In the genomic region with DNA sequence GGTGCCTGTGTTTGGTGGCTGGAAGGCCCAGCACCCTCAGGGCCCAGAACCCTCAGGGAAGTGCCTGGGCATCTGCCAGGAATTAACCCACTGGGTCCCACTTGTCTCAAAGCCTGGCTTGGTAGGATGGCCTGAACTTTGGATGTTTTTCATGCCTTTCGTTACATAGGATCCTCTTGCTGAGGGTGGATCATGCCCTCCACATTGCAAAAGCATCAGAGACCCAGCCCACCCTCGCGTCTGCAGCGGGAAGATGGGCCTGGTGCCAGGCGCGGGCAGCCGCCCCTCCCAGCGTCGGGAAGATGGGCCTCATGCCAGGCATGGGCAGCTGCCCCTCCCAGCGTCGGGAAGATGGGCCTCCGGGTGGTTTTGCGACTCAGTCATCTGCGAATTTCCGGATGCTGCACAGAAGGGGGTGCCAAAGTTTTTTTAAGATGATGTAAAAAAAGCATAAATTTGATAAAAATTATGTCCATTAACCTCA, we compare ENCODE assay signal across 1 cellular context.
A peak's percentile ranks its signal among the peaks of the same experiment; 100 is the strongest.
TF ChIP-seq lines count a peak whose summit lies in the region.

No MANE protein-coding gene starts in this region.

TF ChIP-seq in SK-N-SH, 30 proteins besides CTCF, POLR2A, EP300 and RAD21 (continued from another document):
- TF ChIP-seq, protein P1, sequence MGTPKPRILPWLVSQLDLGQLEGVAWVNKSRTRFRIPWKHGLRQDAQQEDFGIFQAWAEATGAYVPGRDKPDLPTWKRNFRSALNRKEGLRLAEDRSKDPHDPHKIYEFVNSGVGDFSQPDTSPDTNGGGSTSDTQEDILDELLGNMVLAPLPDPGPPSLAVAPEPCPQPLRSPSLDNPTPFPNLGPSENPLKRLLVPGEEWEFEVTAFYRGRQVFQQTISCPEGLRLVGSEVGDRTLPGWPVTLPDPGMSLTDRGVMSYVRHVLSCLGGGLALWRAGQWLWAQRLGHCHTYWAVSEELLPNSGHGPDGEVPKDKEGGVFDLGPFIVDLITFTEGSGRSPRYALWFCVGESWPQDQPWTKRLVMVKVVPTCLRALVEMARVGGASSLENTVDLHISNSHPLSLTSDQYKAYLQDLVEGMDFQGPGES (IDR thresholded peaks at IDR 0.05; ENCODE audit: low read depth, low read length), result no peak
- no peak for TF ChIP-seq JUND (IDR thresholded peaks at IDR 0.05)
- TF ChIP-seq, protein P2, sequence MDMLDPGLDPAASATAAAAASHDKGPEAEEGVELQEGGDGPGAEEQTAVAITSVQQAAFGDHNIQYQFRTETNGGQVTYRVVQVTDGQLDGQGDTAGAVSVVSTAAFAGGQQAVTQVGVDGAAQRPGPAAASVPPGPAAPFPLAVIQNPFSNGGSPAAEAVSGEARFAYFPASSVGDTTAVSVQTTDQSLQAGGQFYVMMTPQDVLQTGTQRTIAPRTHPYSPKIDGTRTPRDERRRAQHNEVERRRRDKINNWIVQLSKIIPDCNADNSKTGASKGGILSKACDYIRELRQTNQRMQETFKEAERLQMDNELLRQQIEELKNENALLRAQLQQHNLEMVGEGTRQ (IDR thresholded peaks at IDR 0.05; ENCODE audit: borderline replicate concordance, low read depth, low read length), result 0 out of 2 replicates have a peak, but pooled peaks have one; percentile 16
- no peak; the same call in 1 of the 2 replicates for TF ChIP-seq RFX5 (IDR thresholded peaks at IDR 0.05; ENCODE audit: low read length)
- TF ChIP-seq CHD2 (IDR thresholded peaks at IDR 0.05; ENCODE audit: low read length, partially characterized antibody), result peak; percentile 88
- no peak for TF ChIP-seq NRF1 (IDR thresholded peaks at IDR 0.05; ENCODE audit: low read depth, low read length)
- TF ChIP-seq FOXJ3 (CRISPR knock-in tag; IDR thresholded peaks at IDR 0.05), result peak; percentile 71; the same call in 1 of the 2 replicates
- no peak for TF ChIP-seq EZH2phosphoT487 (IDR thresholded peaks at IDR 0.05; ENCODE audit: borderline replicate concordance, low read depth)
- TF ChIP-seq MXI1 (IDR thresholded peaks at IDR 0.05; ENCODE audit: low read depth, low read length), result peak; percentile 94
- peak; percentile 35; the same call in 1 of the 2 replicates for TF ChIP-seq GABPA (IDR thresholded peaks at IDR 0.05; ENCODE audit: low read depth)
- no peak for TF ChIP-seq FOXM1 (IDR thresholded peaks at IDR 0.05; ENCODE audit: low read depth)
- TF ChIP-seq NFIC (IDR thresholded peaks at IDR 0.05; ENCODE audit: borderline replicate concordance), result peak; percentile 100
- TF ChIP-seq TEAD4 (IDR thresholded peaks at IDR 0.05; ENCODE audit: borderline replicate concordance, insufficient read depth), result 0 out of 2 replicates have a peak, but pooled peaks have one; percentile 40
- peak; percentile 92 for TF ChIP-seq RCOR1 (IDR thresholded peaks at IDR 0.05; ENCODE audit: low read length)
- TF ChIP-seq RXRA (IDR thresholded peaks at IDR 0.05; ENCODE audit: borderline replicate concordance, low read depth), result no peak
- no peak for TF ChIP-seq YY1 (IDR thresholded peaks at IDR 0.05; ENCODE audit: low read depth)
- TF ChIP-seq, protein P3, sequence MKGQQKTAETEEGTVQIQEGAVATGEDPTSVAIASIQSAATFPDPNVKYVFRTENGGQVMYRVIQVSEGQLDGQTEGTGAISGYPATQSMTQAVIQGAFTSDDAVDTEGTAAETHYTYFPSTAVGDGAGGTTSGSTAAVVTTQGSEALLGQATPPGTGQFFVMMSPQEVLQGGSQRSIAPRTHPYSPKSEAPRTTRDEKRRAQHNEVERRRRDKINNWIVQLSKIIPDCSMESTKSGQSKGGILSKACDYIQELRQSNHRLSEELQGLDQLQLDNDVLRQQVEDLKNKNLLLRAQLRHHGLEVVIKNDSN (IDR thresholded peaks at IDR 0.05; ENCODE audit: borderline replicate concordance, low read depth), result no peak
- peak; percentile 81 for TF ChIP-seq TCF12 (IDR thresholded peaks at IDR 0.05)
- TF ChIP-seq, protein P4, sequence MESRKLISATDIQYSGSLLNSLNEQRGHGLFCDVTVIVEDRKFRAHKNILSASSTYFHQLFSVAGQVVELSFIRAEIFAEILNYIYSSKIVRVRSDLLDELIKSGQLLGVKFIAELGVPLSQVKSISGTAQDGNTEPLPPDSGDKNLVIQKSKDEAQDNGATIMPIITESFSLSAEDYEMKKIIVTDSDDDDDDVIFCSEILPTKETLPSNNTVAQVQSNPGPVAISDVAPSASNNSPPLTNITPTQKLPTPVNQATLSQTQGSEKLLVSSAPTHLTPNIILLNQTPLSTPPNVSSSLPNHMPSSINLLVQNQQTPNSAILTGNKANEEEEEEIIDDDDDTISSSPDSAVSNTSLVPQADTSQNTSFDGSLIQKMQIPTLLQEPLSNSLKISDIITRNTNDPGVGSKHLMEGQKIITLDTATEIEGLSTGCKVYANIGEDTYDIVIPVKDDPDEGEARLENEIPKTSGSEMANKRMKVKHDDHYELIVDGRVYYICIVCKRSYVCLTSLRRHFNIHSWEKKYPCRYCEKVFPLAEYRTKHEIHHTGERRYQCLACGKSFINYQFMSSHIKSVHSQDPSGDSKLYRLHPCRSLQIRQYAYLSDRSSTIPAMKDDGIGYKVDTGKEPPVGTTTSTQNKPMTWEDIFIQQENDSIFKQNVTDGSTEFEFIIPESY (IDR thresholded peaks at IDR 0.05; ENCODE audit: borderline replicate concordance, low read depth), result 0 out of 2 replicates have a peak, but pooled peaks have one; percentile 11
- TF ChIP-seq TAF1 (IDR thresholded peaks at IDR 0.05; ENCODE audit: borderline replicate concordance, low read depth, low read length), result no peak
- peak; percentile 43; the same call in 1 of the 2 replicates for TF ChIP-seq POLR2AphosphoS5 (IDR thresholded peaks at IDR 0.05; ENCODE audit: low read depth, low read length)
TF ChIP-seq in SK-N-SH: peak in this region for 18.
